ENCODE assay signal across 26 cellular contexts in genomic region chr12:44677724-44678123, GRCh38.
"Had no signal": no experiment of that assay in that cellular context is flagged by ENCODE, and none has a peak within 500 bp of the region (broad histone marks: within the 10 kb centered on the region; RNA-seq: fewer than 3 reads in every experiment).

No MANE protein-coding gene starts in this region.

- H3K4me3 ChIP-seq: coronary artery, dorsolateral prefrontal cortex, gastroesophageal sphincter, hepatocyte, ovary, spleen, upper lobe of left lung had no signal

- H3K9me3 Mint-ChIP-seq: activated naive CD4-positive, alpha-beta T cell treated with anti-CD3 and anti-CD28 coated beads, Interleukin-2, amount 50 U/mL, for 72 hours; stimulated activated naive CD8-positive, alpha-beta T cell treated with anti-CD3 and anti-CD28 coated beads, Interleukin-15, Interleukin-2, amounts not matched to agents 100 ng/mL and 50 ng/mL, for 24 hours had no signal

- H2AFZ ChIP-seq: hepatocyte had no signal

- DNase-seq: activated CD4-positive, alpha-beta T cell treated with anti-CD3 and anti-CD28 coated beads, Interleukin-2, amount 50 U/mL, for 1 hour; activated CD4-positive, CD25-positive, alpha-beta regulatory T cell treated with anti-CD3 and anti-CD28 coated beads, Interleukin-2, amount 50 U/mL, for 72 hours; activated CD8-positive, alpha-beta memory T cell treated with anti-CD3 and anti-CD28 coated beads, Interleukin-2, amount 10 ng/mL, durations not matched to agents 7 days and 5 days; activated CD8-positive, alpha-beta T cell treated with anti-CD3 and anti-CD28 coated beads, Interleukin-2, amount 10 ng/mL, durations not matched to agents 7 days and 5 days; activated naive CD4-positive, alpha-beta T cell; activated T-cell treated with anti-CD3 and anti-CD28 coated beads, Interleukin-2, amount 50 U/mL, for 48 hours; adrenal gland; aorta; dorsolateral prefrontal cortex; effector memory CD4-positive, alpha-beta T cell; left colon; naive B cell; ovary; right cardiac atrium; spleen; substantia nigra; T-helper 2 cell; upper lobe of left lung had no signal

- H3K4me1 Mint-ChIP-seq: activated CD8-positive, alpha-beta memory T cell treated with anti-CD3 and anti-CD28 coated beads, Interleukin-2, amount 10 ng/mL, durations not matched to agents 7 days and 5 days; mesothelial cell of epicardium; naive B cell had no signal

- H3K27me3 ChIP-seq: adrenal gland, dorsolateral prefrontal cortex, gastroesophageal sphincter, hepatocyte, ovary, spleen, upper lobe of left lung had no signal

- ATAC-seq: activated CD8-positive, alpha-beta memory T cell treated with anti-CD3 and anti-CD28 coated beads, Interleukin-2, amount 10 ng/mL, durations not matched to agents 7 days and 5 days; activated CD8-positive, alpha-beta T cell treated with anti-CD3 and anti-CD28 coated beads, Interleukin-2, amount 10 ng/mL, durations not matched to agents 7 days and 5 days; gastroesophageal sphincter; left colon; right cardiac atrium had no signal

- H3K36me3 Mint-ChIP-seq: activated CD8-positive, alpha-beta memory T cell treated with anti-CD3 and anti-CD28 coated beads, Interleukin-2, amount 10 ng/mL, durations not matched to agents 7 days and 5 days; mesothelial cell of epicardium; naive B cell had no signal

- H3K79me2 ChIP-seq: hepatocyte had no signal

- H3K4me3 Mint-ChIP-seq: activated CD8-positive, alpha-beta memory T cell treated with anti-CD3 and anti-CD28 coated beads, Interleukin-2, amount 10 ng/mL, durations not matched to agents 7 days and 5 days; activated CD8-positive, alpha-beta T cell treated with anti-CD3 and anti-CD28 coated beads, Interleukin-2, amount 10 ng/mL, durations not matched to agents 7 days and 5 days; brain; mesothelial cell of epicardium; naive B cell; stimulated activated naive CD8-positive, alpha-beta T cell treated with anti-CD3 and anti-CD28 coated beads, Interleukin-15, Interleukin-2, amounts not matched to agents 100 ng/mL and 50 ng/mL, for 24 hours had no signal

- H3K4me2 ChIP-seq: hepatocyte had no signal

- H3K27ac ChIP-seq: adrenal gland, coronary artery, gastroesophageal sphincter, hepatocyte, ovary, spleen, upper lobe of left lung had no signal

- H3K27ac Mint-ChIP-seq: activated CD8-positive, alpha-beta memory T cell treated with anti-CD3 and anti-CD28 coated beads, Interleukin-2, amount 10 ng/mL, durations not matched to agents 7 days and 5 days; activated CD8-positive, alpha-beta T cell treated with anti-CD3 and anti-CD28 coated beads, Interleukin-2, amount 10 ng/mL, durations not matched to agents 7 days and 5 days; activated naive CD4-positive, alpha-beta T cell treated with anti-CD3 and anti-CD28 coated beads, Interleukin-2, amount 50 U/mL, for 72 hours; brain; mesothelial cell of epicardium; naive B cell; progenitor cell of endocrine pancreas; stimulated activated naive CD8-positive, alpha-beta T cell treated with anti-CD3 and anti-CD28 coated beads, Interleukin-15, Interleukin-2, amounts not matched to agents 100 ng/mL and 50 ng/mL, for 24 hours had no signal

- H3K27me3 Mint-ChIP-seq: activated CD8-positive, alpha-beta memory T cell treated with anti-CD3 and anti-CD28 coated beads, Interleukin-2, amount 10 ng/mL, durations not matched to agents 7 days and 5 days; naive B cell; progenitor cell of endocrine pancreas; stimulated activated naive CD8-positive, alpha-beta T cell treated with anti-CD3 and anti-CD28 coated beads, Interleukin-15, Interleukin-2, amounts not matched to agents 100 ng/mL and 50 ng/mL, for 24 hours had no signal

- H3K4me1 ChIP-seq: adrenal gland, gastroesophageal sphincter, spleen, upper lobe of left lung had no signal

- H3K36me3 ChIP-seq: adrenal gland, gastroesophageal sphincter, ovary, spleen, upper lobe of left lung had no signal

- H3K9me3 ChIP-seq: adrenal gland, gastroesophageal sphincter, ovary, upper lobe of left lung had no signal
